8 cellular contexts compared by ENCODE assay signal in the genomic region with DNA sequence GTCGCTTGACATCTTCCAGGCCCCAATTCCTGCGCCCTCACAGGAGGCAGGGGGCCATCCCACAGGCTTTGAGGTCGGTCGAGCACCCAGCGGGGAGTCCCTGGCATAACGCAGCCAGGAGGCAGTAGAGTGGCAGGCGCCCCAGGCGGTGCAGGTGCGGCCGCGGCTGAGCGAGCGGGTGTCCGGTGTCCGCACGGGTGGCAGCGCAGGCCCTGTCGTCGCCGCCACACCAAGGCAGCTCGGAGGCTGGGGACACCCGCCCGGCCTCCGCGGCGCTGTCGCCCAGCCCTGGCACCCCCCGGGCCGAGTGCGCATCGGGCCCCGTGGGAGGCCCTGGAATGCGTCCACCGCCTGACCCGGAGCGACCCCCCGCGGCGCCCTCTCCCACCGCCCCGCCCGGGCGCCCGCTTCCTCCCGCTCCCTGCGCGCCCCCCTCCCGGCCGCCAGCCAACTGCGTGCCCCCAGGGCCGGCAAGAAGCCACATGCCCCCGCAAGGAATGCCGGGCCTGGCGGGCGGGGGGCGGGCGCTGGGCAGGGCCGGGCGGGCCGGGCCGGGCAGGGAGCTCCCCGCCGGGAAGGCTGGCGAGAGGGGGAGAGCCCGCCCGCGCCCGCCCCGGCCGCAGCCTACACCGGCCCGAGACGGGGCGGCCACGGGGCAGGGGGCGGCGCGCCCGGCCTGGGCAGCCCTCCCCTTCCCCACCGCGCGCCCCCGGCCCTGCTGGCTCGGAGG. TPM values are rescaled to one million over a fixed set of nuclear protein-coding genes. Genes with fewer than 3 reads are reported as not detected.
A peak's percentile ranks its signal among the peaks of the same experiment; 100 is the strongest.
DNase-seq lines count a peak whose midpoint lies in the region; ATAC-seq and TF ChIP-seq lines count a peak whose summit lies in the region.

No MANE protein-coding gene starts in this region.

- H3K4me3 Mint-ChIP-seq in effector memory CD8-positive, alpha-beta T cell = peak overlapping the region; percentile 78 to 79
- H3K4me3 Mint-ChIP-seq in memory B cell (peak overlapping the region; percentile 80), type B pancreatic cell (peak overlapping the region; percentile 88)

- H3K9me2 ChIP-seq in GM23248 (ENCODE audit: insufficient read depth) = no peaks in the 10 kb centered on the region

- no peak overlapping the region for H3K27ac ChIP-seq in GM23248

- DNase-seq in BJ (ENCODE audit: low read depth) = no peak
- peak; percentile 57 for DNase-seq in GM23248
- peak; percentile 60 for DNase-seq in RKO (ENCODE audit: low spot score)
- no peak for DNase-seq in effector memory CD8-positive, alpha-beta T cell
- DNase-seq in memory B cell (ENCODE audit: low spot score in 2 of 2) = peak in 1 of 2 donors; percentile 16
- DNase-seq in type B pancreatic cell (ENCODE audit: extremely low spot score, unreplicated experiment) = no peak
- no peak for DNase-seq in OCI-M2 (lab: John Stamatoyannopoulos, UW; ENCODE audit: unreplicated experiment)
- DNase-seq in GF-D8 (lab: John Stamatoyannopoulos, UW) = no peak

- peaks cover 6% of the 10 kb centered on the region for H3K36me3 Mint-ChIP-seq in effector memory CD8-positive, alpha-beta T cell (ENCODE audit: insufficient read depth)
- peaks cover 9% of the 10 kb centered on the region for H3K36me3 Mint-ChIP-seq in memory B cell
- no peaks in the 10 kb centered on the region for H3K36me3 Mint-ChIP-seq in type B pancreatic cell

- H3K9ac ChIP-seq in GM23248 = peak overlapping the region; percentile 59

- WGBS in GM23248 (ENCODE audit: low coverage in 1 of 2, low lambda C conversion rate in 2 of 2, missing lambda C conversion rate in 2 of 2), 2 experiments = 2 to 3% methylated on average over 19 to 34 of the region's 84 CpGs

- H2AFZ ChIP-seq in GM23248 = peak overlapping the region; percentile 69

- peaks cover 0 to 27% of the 10 kb centered on the region in 2 donors for H3K27me3 Mint-ChIP-seq in effector memory CD8-positive, alpha-beta T cell
- H3K27me3 Mint-ChIP-seq in memory B cell (peaks cover 10% of the 10 kb centered on the region), type B pancreatic cell (no peaks in the 10 kb centered on the region)

- H3K36me3 ChIP-seq in BJ (ENCODE audit: control insufficient read depth, insufficient read depth, low read length) (peaks cover 2% of the 10 kb centered on the region), GM23248 (ENCODE audit: low read depth) (no peaks in the 10 kb centered on the region)

- POLR2A ChIA-PET in BJ (lab: Charles Lee) = no interaction called here

- ATAC-seq in effector memory CD8-positive, alpha-beta T cell (replicated peaks) = peak; percentile 53
- ATAC-seq in memory B cell (ENCODE audit: low read depth) = peak; percentile 75

- H3K27me3 ChIP-seq in BJ (ENCODE audit: control insufficient read depth, insufficient read depth, low read length) (no peaks in the 10 kb centered on the region), GM23248 (replicated peaks; ENCODE audit: insufficient read depth) (no peaks in the 10 kb centered on the region)

- H3K27ac Mint-ChIP-seq in effector memory CD8-positive, alpha-beta T cell = peak overlapping the region in 1 of 2 donors; percentile 32
- H3K27ac Mint-ChIP-seq in memory B cell (no peak overlapping the region), type B pancreatic cell (peak overlapping the region; percentile 89)

- H4K20me1 ChIP-seq in GM23248 (ENCODE audit: insufficient read depth) = no peaks in the 10 kb centered on the region

- H3K9me3 Mint-ChIP-seq in effector memory CD8-positive, alpha-beta T cell = no peaks in the 10 kb centered on the region
- H3K9me3 Mint-ChIP-seq in memory B cell (no peaks in the 10 kb centered on the region), type B pancreatic cell (no peaks in the 10 kb centered on the region)

- no peaks in the 10 kb centered on the region for H3F3A ChIP-seq in GM23248 (ENCODE audit: insufficient read depth)

- no peaks in the 10 kb centered on the region for H3K79me2 ChIP-seq in GM23248 (ENCODE audit: insufficient read depth)

- peaks cover 13 to 20% of the 10 kb centered on the region in 2 donors for H3K4me1 Mint-ChIP-seq in effector memory CD8-positive, alpha-beta T cell (ENCODE audit: low read depth in 2 of 2)
- H3K4me1 Mint-ChIP-seq in memory B cell (peaks cover 23% of the 10 kb centered on the region), type B pancreatic cell (ENCODE audit: unreplicated experiment) (peaks cover 32% of the 10 kb centered on the region)

- H3K4me1 ChIP-seq in GM23248 (ENCODE audit: insufficient read depth) = no peaks in the 10 kb centered on the region

- in situ Hi-C loops in GM23248 (cut with MboI) = no loop called here

- peak; percentile 56 for TF ChIP-seq CTCF in BJ (IDR thresholded peaks at IDR 0.05; ENCODE audit: insufficient read depth, low read depth, low read length)
- TF ChIP-seq CTCF in type B pancreatic cell (conservative IDR thresholded peaks at IDR 0.05) = peak; percentile 53

- CTCF ChIA-PET in BJ (lab: Yijun Ruan, JAX) = interaction anchor here (0.8 kb wide), 1 partner anchor 35 kb away, joined by 4 read pairs; no protein-coding TSS in a partner anchor

- peak overlapping the region; percentile 62 for H3K4me2 ChIP-seq in GM23248 (ENCODE audit: unreplicated experiment)

- H3K4me3 ChIP-seq in BJ (ENCODE audit: low read depth, low read length) (peak overlapping the region; percentile 44), GM23248 (peak overlapping the region; percentile 69)

- H3K9me3 ChIP-seq in GM23248 (ENCODE audit: low read depth) = no peaks in the 10 kb centered on the region

RNA-seq across cellular contexts. Expression of a gene that starts 33.9 kb away (rescaled TPM):
- polyA plus RNA-seq in BJ (2011; rRNA removed) (3.4 and 5.8 TPM in 2 replicates), GM23248 (2016; fragmentation: Nextera tagmentation; extraction: Ambion mirVana) (0.24 TPM in 2 replicates)
- polyA minus RNA-seq in BJ (2011; rRNA and poly(A)+ RNA removed) = 3.5 and 5.0 TPM in 2 replicates
- total RNA-seq in GM23248 (2014; rRNA removed; shearing (Covaris generic)) = 2.3 and 3.7 TPM in 2 replicates
- total RNA-seq in type B pancreatic cell (ENCODE audit: low replicate concordance) = 13.6 and 24.0 TPM in 2 replicates

Comparison
In these comparisons a context has a peak if more than half of its experiments do, and no peak if none do; other contexts are left out.
1. DNase-seq: peak in GM23248 (single experiment) and RKO (single experiment); none in BJ (single experiment), effector memory CD8-positive, alpha-beta T cell (0 of 3), type B pancreatic cell (single experiment), OCI-M2 (single experiment) and GF-D8 (single experiment).
2. Peak in every context shown above with its lines, with median percentiles within 50 percentile points of each other: H3K4me3 Mint-ChIP-seq.